Comparison of ENCODE assay signal across 8 cellular contexts in genomic region chr2:231666171-231667095, GRCh38. TPM values are rescaled to one million over a fixed set of nuclear protein-coding genes. Genes with fewer than 3 reads are reported as not detected.
DNase-seq lines count a peak whose midpoint lies in the region; ATAC-seq, FAIRE-seq and TF ChIP-seq lines count a peak whose summit lies in the region.

No MANE protein-coding gene starts in this region.

- H3K27me3 ChIP-seq in pancreas, result no peaks in the 10 kb centered on the region

- CTCF ChIA-PET in GM10248 (lab: Yijun Ruan, JAX), result interaction anchor here (0.7 to 16.6 kb wide), 12 partner anchors 8 to 65 kb away, joined by 3 to 186 read pairs (median 6); partner anchors contain the start of gene PTMA
- CTCF ChIA-PET in activated B cell treated with CpG ODN at 0.5 μM for 24 hours (lab: Charles Lee), result interaction anchor here (1.1 to 3.5 kb wide), 4 partner anchors 10 to 54 kb away, joined by 5 to 25 read pairs (median 13); no protein-coding TSS in a partner anchor

- H3K36me3 Mint-ChIP-seq in activated B cell treated with CpG ODN at 0.5 μM for 24 hours (ENCODE audit: low read depth), result no peaks in the 10 kb centered on the region

- no peaks in the 10 kb centered on the region for H3K36me3 ChIP-seq in pancreas

- intact Hi-C loops in activated B cell treated with CpG ODN at 0.5 μM for 24 hours (cut with micrococcal nuclease) (no loop called here), left cardiac atrium (cut with DNase I) (no loop called here), pancreas (cut with DNase I) (no loop called here)

- no peaks in the 10 kb centered on the region for H3K9me3 Mint-ChIP-seq in activated B cell treated with CpG ODN at 0.5 μM for 24 hours

- WGBS in pancreas, 2 donors, result 0 to 1% methylated on average over 30 to 32 of the region's 32 CpGs

- peak overlapping the region; percentile 98 for H3K27ac Mint-ChIP-seq in activated B cell treated with CpG ODN at 0.5 μM for 24 hours

- no peaks in the 10 kb centered on the region for H3K27me3 Mint-ChIP-seq in activated B cell treated with CpG ODN at 0.5 μM for 24 hours

- POLR2A ChIA-PET in GM10248 (lab: Yijun Ruan, JAX), result interaction anchor here (0.5 to 0.8 kb wide), 2 partner anchors 201 to 224 kb away, joined by 3 read pairs; no protein-coding TSS in a partner anchor
- POLR2A ChIA-PET in activated B cell treated with CpG ODN at 0.5 μM for 24 hours (lab: Charles Lee), result interaction anchor here (0.6 to 22.2 kb wide), 16 partner anchors 8 to 541 kb away, joined by 3 to 1242 read pairs (median 4); partner anchors contain the start of genes COPS7B, NCL and PTMA

- H3K4me1 ChIP-seq in pancreas, result peaks cover 0 to 18% (median 10%) of the 10 kb centered on the region in 3 donors

- peaks cover 91% of the 10 kb centered on the region for H3K4me1 Mint-ChIP-seq in activated B cell treated with CpG ODN at 0.5 μM for 24 hours

- FAIRE-seq in pancreas (lab: Jason Lieb, UNC), result no peak

- DNase-seq in GM10248 (ENCODE audit: extremely low spot score) (peak; percentile 77), GOT3 (lab: John Stamatoyannopoulos, UW) (peak; percentile 28), LoVo (ENCODE audit: low spot score) (peak; percentile 95), activated B cell treated with CpG ODN at 0.5 μM for 24 hours (peak; percentile 51), left cardiac atrium (peak; percentile 95), pancreas (peak; percentile 91 to 98 (median 95)), NCI-H2227 treated with DMSO at 0.1 percent for 48 hours (lab: John Stamatoyannopoulos, UW) (no peak)
- no peak for DNase-seq in activated CD4-positive, alpha-beta T cell treated with anti-CD3 and anti-CD28 coated beads, Interleukin-2, amount 50 U/mL, for 48 hours

- TF ChIP-seq CTCF in GM10248 (IDR thresholded peaks at IDR 0.05; ENCODE audit: control extremely low read depth, extremely low read depth, low read depth, missing control alignments) (no peak), activated B cell treated with CpG ODN at 0.5 μM for 24 hours (IDR thresholded peaks at IDR 0.05) (no peak), pancreas (IDR thresholded peaks at IDR 0.05) (no peak)

- peak overlapping the region; percentile 21 to 61 (median 53) for H3K4me3 ChIP-seq in pancreas

- peak overlapping the region; percentile 98 to 100 (median 99) for H3K27ac ChIP-seq in pancreas

- peak overlapping the region; percentile 81 for H3K4me3 Mint-ChIP-seq in activated B cell treated with CpG ODN at 0.5 μM for 24 hours

- no peaks in the 10 kb centered on the region for H3K9me3 ChIP-seq in pancreas

- ATAC-seq in activated B cell treated with CpG ODN at 0.5 μM for 24 hours (ENCODE audit: low read depth) (peak; percentile 18), left cardiac atrium (peak; percentile 86 to 91), pancreas (peak; percentile 78 to 91 (median 87))

RNA-seq across cellular contexts. Expression of gene PTMA, which starts 41.9 kb away (rescaled TPM):
- total RNA-seq in activated B cell treated with CpG ODN at 0.5 μM for 24 hours (1,531 and 1,680 TPM in 2 replicates), left cardiac atrium (100 to 1,000 TPM; 343 to 402 TPM), pancreas (100 to 1,000 TPM; 319 to 600 (median 503) TPM)
- polyA plus RNA-seq in pancreas, result 100 to 1,000 TPM; 627 to 751 TPM

Comparison
In these comparisons a context has a peak if more than half of its experiments do, and no peak if none do; other contexts are left out.
1. DNase-seq: peak in GM10248 (single experiment), GOT3 (single experiment), LoVo (single experiment), activated B cell treated with CpG ODN at 0.5 μM for 24 hours (single experiment), left cardiac atrium (single experiment) and pancreas (6 of 6); none in NCI-H2227 treated with DMSO at 0.1 percent for 48 hours (single experiment) and activated CD4-positive, alpha-beta T cell treated with anti-CD3 and anti-CD28 coated beads, Interleukin-2, amount 50 U/mL, for 48 hours (0 of 2).
2. ATAC-seq: peak in every context shown above with its lines; median percentile 88 in left cardiac atrium; 87 in pancreas; 18 in activated B cell treated with CpG ODN at 0.5 μM for 24 hours.